11 cellular contexts compared by ENCODE assay signal in genomic region chr3:40827942-40828688, GRCh38.
A peak's percentile ranks its signal among the peaks of the same experiment; 100 is the strongest.
DNase-seq lines count a peak whose midpoint lies in the region; ATAC-seq and TF ChIP-seq lines count a peak whose summit lies in the region.
"Had no signal": no experiment of that assay in that cellular context is flagged by ENCODE, and none has a peak within 500 bp of the region (broad histone marks: within the 10 kb centered on the region; RNA-seq: fewer than 3 reads in every experiment).

No MANE protein-coding gene starts in this region.

- H2AFZ ChIP-seq in mammary epithelial cell (ENCODE audit: low read depth, low read length) = peak overlapping the region; percentile 25

- no peaks in the 10 kb centered on the region for H3K27me3 ChIP-seq in mammary epithelial cell (ENCODE audit: insufficient read depth, low read length)
- H3K27me3 ChIP-seq in right cardiac atrium (ENCODE audit: control insufficient read depth, insufficient read depth) = no peaks in the 10 kb centered on the region
- H3K27me3 ChIP-seq in spleen (replicated peaks in 1 of 7) = no peaks in the 10 kb centered on the region
- H3K27me3 ChIP-seq: MG63 had no signal

- ATAC-seq in right cardiac atrium (peak; percentile 97), HG03565 (IDR thresholded peaks at IDR 0.05; ENCODE audit: unreplicated experiment) (no peak), HG03432 (IDR thresholded peaks at IDR 0.05; ENCODE audit: unreplicated experiment) (no peak)

- in situ Hi-C loops in mammary epithelial cell (cut with MboI; ENCODE audit: low sequenced_read_pairs in 2 of 2) = no loop called here

- H3K4me1 ChIP-seq in mammary epithelial cell (ENCODE audit: insufficient read depth, low read length) (peaks cover 12% of the 10 kb centered on the region), right cardiac atrium (ENCODE audit: control insufficient read depth, insufficient read depth, low read length) (no peaks in the 10 kb centered on the region), spleen (no peaks in the 10 kb centered on the region)

- peak overlapping the region; percentile 45 for H3K4me2 ChIP-seq in mammary epithelial cell (ENCODE audit: insufficient read depth, low read depth, low read length)

- H3K27ac ChIP-seq in mammary epithelial cell (ENCODE audit: insufficient read depth, low read depth, low read length) = peak overlapping the region; percentile 58
- H3K27ac ChIP-seq in right cardiac atrium (ENCODE audit: low read length) = no peak overlapping the region
- H3K27ac ChIP-seq in spleen = no peak overlapping the region

- H3K36me3 ChIP-seq in mammary epithelial cell (ENCODE audit: insufficient read depth, low read length) (no peaks in the 10 kb centered on the region), spleen (no peaks in the 10 kb centered on the region)
- H3K36me3 ChIP-seq: MG63 had no signal

- dilution Hi-C loops in mammary epithelial cell (cut with HindIII; ENCODE audit: low sequenced_read_pairs) = loop anchor here (5.0 kb wide), 1 partner anchor 39 kb away; no protein-coding TSS in a partner anchor

- 70% methylated on average over 8 of the region's 8 CpGs for WGBS in mammary epithelial cell (ENCODE audit: low coverage, missing lambda C conversion rate)
- 58% methylated on average over 8 of the region's 8 CpGs for WGBS in right cardiac atrium
- 58 to 78% (median 71%) methylated on average over 8 of the region's 8 CpGs for WGBS in spleen, 5 donors

- no peak for TF ChIP-seq POLR2A in spleen (IDR thresholded peaks at IDR 0.05)

- no peak overlapping the region for H3K4me3 ChIP-seq in mammary epithelial cell (replicated peaks in 1 of 3; ENCODE audit: insufficient read depth in 1 of 3, low read depth in 2 of 3, low read length in 3 of 3)
- H3K4me3 ChIP-seq in right cardiac atrium (ENCODE audit: low read length) = no peak overlapping the region
- no peak overlapping the region for H3K4me3 ChIP-seq in spleen
- H3K4me3 ChIP-seq: MG63 had no signal

- TF ChIP-seq CTCF in mammary epithelial cell (conservative IDR thresholded peaks at IDR 0.05 in 1 of 2, IDR thresholded peaks at IDR 0.05 in 1 of 2; ENCODE audit: extremely low read depth in 1 of 2, insufficient read depth in 1 of 2, low read depth in 1 of 2, low read length in 2 of 2) (no peak), spleen (IDR thresholded peaks at IDR 0.05 in 8 of 11, conservative IDR thresholded peaks at IDR 0.05 in 3 of 11) (no peak)

- peak; percentile 24 for DNase-seq in EL
- DNase-seq in mammary epithelial cell = peak; percentile 76
- DNase-seq in right cardiac atrium = peak; percentile 53 to 85 (median 73)
- DNase-seq in renal cortical epithelial cell (ENCODE audit: low read depth) = peak; percentile 88
- DNase-seq in spleen = no peak
- DNase-seq in NCI-H1694 treated with DMSO at 0.1 percent for 48 hours (lab: John Stamatoyannopoulos, UW) = no peak
- DNase-seq: activated naive CD8-positive, alpha-beta T cell treated with anti-CD3 and anti-CD28 coated beads for 36 hours; effector CD4-positive, alpha-beta T cell; MG63 had no signal

- CTCF ChIA-PET in mammary epithelial cell (lab: Charles Lee; ENCODE audit: low non-redundant PET) = no interaction called here

- no peaks in the 10 kb centered on the region for H4K20me1 ChIP-seq in mammary epithelial cell (ENCODE audit: insufficient read depth, low read length)

- H3K9ac ChIP-seq in mammary epithelial cell (ENCODE audit: insufficient read depth, low read length) = no peak overlapping the region

- BruUV-seq in mammary epithelial cell (replicated peaks; lab: Mats Ljungman, UMichigan) = no TSS peak

- no peaks in the 10 kb centered on the region for H3K79me2 ChIP-seq in mammary epithelial cell (ENCODE audit: insufficient read depth, low read length)

- H3K9me3 ChIP-seq in mammary epithelial cell (replicated peaks; ENCODE audit: insufficient read depth, low read length) (no peaks in the 10 kb centered on the region), right cardiac atrium (ENCODE audit: control insufficient read depth, low read length) (no peaks in the 10 kb centered on the region), spleen (no peaks in the 10 kb centered on the region)
- H3K9me3 ChIP-seq: MG63 had no signal

- intact Hi-C loops in mammary epithelial cell (cut with micrococcal nuclease) = no loop called here
- intact Hi-C loops in right cardiac atrium (cut with DNase I) = no loop called here
- intact Hi-C loops in spleen (cut with DNase I; ENCODE audit: low total_unique reads) = no loop called here

Comparison
In these comparisons a context has a peak if more than half of its experiments do, and no peak if none do; other contexts are left out.
1. DNase-seq: peak in EL (single experiment), mammary epithelial cell (single experiment), right cardiac atrium (3 of 3) and renal cortical epithelial cell (single experiment); none in spleen (single experiment) and NCI-H1694 treated with DMSO at 0.1 percent for 48 hours (single experiment).
2. ATAC-seq: peak in right cardiac atrium (2 of 2); none in HG03565 (single experiment) and HG03432 (single experiment).